Comparison of ENCODE assay signal across 7 cellular contexts in genomic region chr1:119712342-119713038, GRCh38. TPM values are rescaled to one million over a fixed set of nuclear protein-coding genes. Genes with fewer than 3 reads are reported as not detected.
DNase-seq lines count a peak whose midpoint lies in the region; TF ChIP-seq lines count a peak whose summit lies in the region.

No MANE protein-coding gene starts in this region.

- peaks cover 30% of the 10 kb centered on the region for H3K9me3 Mint-ChIP-seq in glutamatergic neuron (ENCODE audit: unreplicated experiment)

- H3K27me3 Mint-ChIP-seq in glutamatergic neuron (ENCODE audit: unreplicated experiment), result peaks cover 15% of the 10 kb centered on the region

- no peaks in the 10 kb centered on the region for H4K20me1 ChIP-seq in osteoblast (ENCODE audit: insufficient read depth, low read length)

- peaks cover 33% of the 10 kb centered on the region for H3K4me1 Mint-ChIP-seq in glutamatergic neuron (ENCODE audit: low read depth, unreplicated experiment)

- peak overlapping the region; percentile 99 for H3K4me2 ChIP-seq in osteoblast (ENCODE audit: insufficient read depth, low read length)

- H3K27ac Mint-ChIP-seq in glutamatergic neuron (ENCODE audit: unreplicated experiment), result peak overlapping the region; percentile 96

- H2AFZ ChIP-seq in osteoblast (ENCODE audit: low read length), result peak overlapping the region; percentile 92

- H3K27ac ChIP-seq in osteoblast (ENCODE audit: low read depth, low read length), result peak overlapping the region; percentile 47

- peak overlapping the region; percentile 93 for H3K4me3 Mint-ChIP-seq in glutamatergic neuron (ENCODE audit: unreplicated experiment)

- H3K27me3 ChIP-seq in osteoblast (ENCODE audit: insufficient read depth, low read length), result peaks cover 19% of the 10 kb centered on the region

- in situ Hi-C loops in GM13976 (cut with MboI; ENCODE audit: low sequenced_read_pairs, unreplicated experiment), result no loop called here

- H3K4me3 ChIP-seq in osteoblast (ENCODE audit: insufficient read depth, low read length), result peak overlapping the region; percentile 90

- H3K9me3 ChIP-seq in osteoblast (ENCODE audit: low read depth, low read length), result no peaks in the 10 kb centered on the region

- DNase-seq in GM13976 (ENCODE audit: low spot score) (peak; percentile 58), HT-29 (ENCODE audit: low spot score) (peak; percentile 27), NOMO-1 (lab: John Stamatoyannopoulos, UW; ENCODE audit: unreplicated experiment in 2 of 2) (peak; percentile 1 to 14), glutamatergic neuron (peak; percentile 91), osteoblast (ENCODE audit: insufficient read length, low spot score, missing footprints) (peak; percentile 80), ureter (ENCODE audit: low spot score) (peak; percentile 88)
- DNase-seq in activated naive CD4-positive, alpha-beta T cell treated with Interleukin-2 at 50 U/mL for 16 hours, result peak; percentile 35

- H3K4me1 ChIP-seq in osteoblast (ENCODE audit: insufficient read depth, low read length), result peaks cover 19% of the 10 kb centered on the region

- TF ChIP-seq CTCF in GM13976 (IDR thresholded peaks at IDR 0.05; ENCODE audit: borderline replicate concordance, control extremely low read depth, extremely low read depth, insufficient read depth, missing control alignments) (no peak), glutamatergic neuron (IDR thresholded peaks at IDR 0.05; ENCODE audit: partially characterized antibody, unreplicated experiment) (no peak), osteoblast (IDR thresholded peaks at IDR 0.05; ENCODE audit: extremely low read depth, low read depth, low read length) (no peak)

- H3K36me3 ChIP-seq in osteoblast (ENCODE audit: insufficient read depth, low read length), result no peaks in the 10 kb centered on the region

- H3K79me2 ChIP-seq in osteoblast (ENCODE audit: insufficient read depth, low read length), result peaks cover 31% of the 10 kb centered on the region

- no peaks in the 10 kb centered on the region for H3K36me3 Mint-ChIP-seq in glutamatergic neuron (ENCODE audit: unreplicated experiment)

RNA-seq across cellular contexts. Expression of gene PHGDH, which starts 0.8 kb away (rescaled TPM):
- 59.1 and 60.3 TPM in 2 replicates for total RNA-seq in HT-29 (2014; rRNA removed; shearing (Covaris generic))
- total RNA-seq in glutamatergic neuron (ENCODE audit: unreplicated experiment) (280 TPM), osteoblast (184 and 189 TPM in 2 replicates), ureter (195 TPM)

RNA-seq across cellular contexts. Expression of gene HMGCS2, which starts 56.2 kb away (rescaled TPM):
- total RNA-seq in HT-29 (2014; rRNA removed; shearing (Covaris generic)), result 4.1 and 10.2 TPM in 2 replicates
- total RNA-seq in glutamatergic neuron (ENCODE audit: unreplicated experiment) (not detected), osteoblast (not detected in 2 replicates), ureter (305 TPM)

Comparison
In these comparisons a context has a peak if more than half of its experiments do, and no peak if none do; other contexts are left out.
1. Peak in every context shown above with its lines: DNase-seq, H3K4me3 ChIP-seq and H3K27ac ChIP-seq.
2. DNase-seq: peak in every context shown above with its lines; median percentile 91 in glutamatergic neuron; 88 in ureter; 80 in osteoblast; 58 in GM13976; 35 in activated naive CD4-positive, alpha-beta T cell treated with Interleukin-2 at 50 U/mL for 16 hours; 27 in HT-29; 8 in NOMO-1.
3. RNA of gene HMGCS2, which starts 56.2 kb away (total RNA-seq): 305 TPM in ureter (single experiment); 4.1 to 10.2 TPM in HT-29, not detected in glutamatergic neuron (single experiment) and not detected in osteoblast; every median in the first group is over 10 times any median in the second.